Comparison of ENCODE assay signal across 19 cellular contexts in genomic region chr2:144086965-144087364, GRCh38.
A peak's percentile ranks its signal among the peaks of the same experiment; 100 is the strongest.
DNase-seq lines count a peak whose midpoint lies in the region; ATAC-seq, FAIRE-seq and TF ChIP-seq lines count a peak whose summit lies in the region.
"Had no signal": no experiment of that assay in that cellular context is flagged by ENCODE, and none has a peak within 500 bp of the region (broad histone marks: within the 10 kb centered on the region; RNA-seq: fewer than 3 reads in every experiment).

No MANE protein-coding gene starts in this region.

- H3K4me3 ChIP-seq in epithelial cell of esophagus (ENCODE audit: low read length): no peak overlapping the region
- H3K4me3 ChIP-seq: cardiac muscle cell, Peyer's patch had no signal

- DNase-seq in natural killer cell treated with Interleukin-12 subunit alpha and Interleukin-12 subunit beta and Interleukin-15 and Interleukin-18, amount 100 ng/mL, for 72 hours (ENCODE audit: low spot score): no peak
- no peak for DNase-seq in natural killer cell
- no peak for DNase-seq in RCC 7860 (ENCODE audit: low spot score)
- DNase-seq in epithelial cell of esophagus (ENCODE audit: low read depth): peak; percentile 21
- no peak for DNase-seq in GM10266 (ENCODE audit: extremely low spot score)
- DNase-seq: activated naive CD4-positive, alpha-beta T cell treated with anti-CD3 and anti-CD28 coated beads, Interleukin-2, amount 10 ng/mL, durations not matched to agents 7 days and 5 days; NCI-H1930; NCI-H524; Peyer's patch; substantia nigra; WERI-Rb-1 had no signal

- peaks cover 6% of the 10 kb centered on the region for H3K9me3 Mint-ChIP-seq in natural killer cell treated with Interleukin-12 subunit alpha and Interleukin-12 subunit beta and Interleukin-15 and Interleukin-18, amount 100 ng/mL, for 72 hours
- H3K9me3 Mint-ChIP-seq in natural killer cell: peaks cover 0 to 3% of the 10 kb centered on the region in 2 donors
- H3K9me3 Mint-ChIP-seq in stimulated activated naive CD8-positive, alpha-beta T cell treated with anti-CD3 and anti-CD28 coated beads, Interleukin-15, Interleukin-2, amounts not matched to agents 100 ng/mL and 50 ng/mL, for 24 hours: peaks cover 13% of the 10 kb centered on the region
- H3K9me3 Mint-ChIP-seq: activated naive CD4-positive, alpha-beta T cell treated with anti-CD3 and anti-CD28 coated beads, Interleukin-2, amount 10 ng/mL, durations not matched to agents 7 days and 5 days had no signal

- H3K4me1 Mint-ChIP-seq in natural killer cell treated with Interleukin-12 subunit alpha and Interleukin-12 subunit beta and Interleukin-15 and Interleukin-18, amount 100 ng/mL, for 72 hours (ENCODE audit: low read depth in 2 of 2): peaks cover 19 to 25% of the 10 kb centered on the region in 2 donors
- H3K4me1 Mint-ChIP-seq in natural killer cell: peaks cover 11 to 12% of the 10 kb centered on the region in 2 donors
- peaks cover 24% of the 10 kb centered on the region for H3K4me1 Mint-ChIP-seq in stimulated activated naive CD8-positive, alpha-beta T cell treated with anti-CD3 and anti-CD28 coated beads, Interleukin-15, Interleukin-2, amounts not matched to agents 100 ng/mL and 50 ng/mL, for 24 hours (ENCODE audit: low read depth)
- H3K4me1 Mint-ChIP-seq: activated naive CD4-positive, alpha-beta T cell treated with anti-CD3 and anti-CD28 coated beads, Interleukin-2, amount 10 ng/mL, durations not matched to agents 7 days and 5 days; nephron had no signal

- ATAC-seq in natural killer cell treated with Interleukin-12 subunit alpha and Interleukin-12 subunit beta and Interleukin-15 and Interleukin-18, amount 100 ng/mL, for 72 hours: no peak
- ATAC-seq in natural killer cell (no peak), GM21447 (IDR thresholded peaks at IDR 0.05; ENCODE audit: unreplicated experiment) (no peak), GM21529 (IDR thresholded peaks at IDR 0.05; ENCODE audit: unreplicated experiment) (no peak)

- peak; percentile 78 for FAIRE-seq in RCC 7860 (lab: Jason Lieb, UNC)
- FAIRE-seq: D721Med, GM18507, GM19239 had no signal

- H3K27me3 Mint-ChIP-seq in natural killer cell treated with Interleukin-12 subunit alpha and Interleukin-12 subunit beta and Interleukin-15 and Interleukin-18, amount 100 ng/mL, for 72 hours: no peaks in the 10 kb centered on the region
- H3K27me3 Mint-ChIP-seq in natural killer cell (ENCODE audit: low read depth in 2 of 2): no peaks in the 10 kb centered on the region
- no peaks in the 10 kb centered on the region for H3K27me3 Mint-ChIP-seq in stimulated activated naive CD8-positive, alpha-beta T cell treated with anti-CD3 and anti-CD28 coated beads, Interleukin-15, Interleukin-2, amounts not matched to agents 100 ng/mL and 50 ng/mL, for 24 hours
- H3K27me3 Mint-ChIP-seq: activated naive CD4-positive, alpha-beta T cell treated with anti-CD3 and anti-CD28 coated beads, Interleukin-2, amount 10 ng/mL, durations not matched to agents 7 days and 5 days had no signal

- intact Hi-C loops in natural killer cell (cut with micrococcal nuclease): no loop called here

- TF ChIP-seq CTCF in natural killer cell (IDR thresholded peaks at IDR 0.05) (no peak), epithelial cell of esophagus (IDR thresholded peaks at IDR 0.05; ENCODE audit: insufficient read depth, low read depth, low read length, missing control alignments) (no peak), GM10266 (IDR thresholded peaks at IDR 0.05; ENCODE audit: control insufficient read depth, insufficient read depth, low read depth, missing control alignments) (no peak)

- peaks cover 42% of the 10 kb centered on the region for H3K36me3 Mint-ChIP-seq in natural killer cell treated with Interleukin-12 subunit alpha and Interleukin-12 subunit beta and Interleukin-15 and Interleukin-18, amount 100 ng/mL, for 72 hours
- H3K36me3 Mint-ChIP-seq in natural killer cell: peaks cover 29% of the 10 kb centered on the region
- peaks cover 40% of the 10 kb centered on the region for H3K36me3 Mint-ChIP-seq in stimulated activated naive CD8-positive, alpha-beta T cell treated with anti-CD3 and anti-CD28 coated beads, Interleukin-15, Interleukin-2, amounts not matched to agents 100 ng/mL and 50 ng/mL, for 24 hours (ENCODE audit: low read depth)
- H3K36me3 Mint-ChIP-seq: activated naive CD4-positive, alpha-beta T cell treated with anti-CD3 and anti-CD28 coated beads, Interleukin-2, amount 10 ng/mL, durations not matched to agents 7 days and 5 days had no signal

- H3K4me3 Mint-ChIP-seq in natural killer cell treated with Interleukin-12 subunit alpha and Interleukin-12 subunit beta and Interleukin-15 and Interleukin-18, amount 100 ng/mL, for 72 hours: peak overlapping the region; percentile 61
- H3K4me3 Mint-ChIP-seq in natural killer cell: no peak overlapping the region
- H3K4me3 Mint-ChIP-seq in stimulated activated naive CD8-positive, alpha-beta T cell treated with anti-CD3 and anti-CD28 coated beads, Interleukin-15, Interleukin-2, amounts not matched to agents 100 ng/mL and 50 ng/mL, for 24 hours: no peak overlapping the region
- H3K4me3 Mint-ChIP-seq: activated naive CD4-positive, alpha-beta T cell treated with anti-CD3 and anti-CD28 coated beads, Interleukin-2, amount 10 ng/mL, durations not matched to agents 7 days and 5 days; nephron had no signal

- H3K27ac Mint-ChIP-seq in natural killer cell treated with Interleukin-12 subunit alpha and Interleukin-12 subunit beta and Interleukin-15 and Interleukin-18, amount 100 ng/mL, for 72 hours: peak overlapping the region; percentile 47 to 78
- H3K27ac Mint-ChIP-seq in natural killer cell: no peak overlapping the region
- peak overlapping the region; percentile 79 for H3K27ac Mint-ChIP-seq in stimulated activated naive CD8-positive, alpha-beta T cell treated with anti-CD3 and anti-CD28 coated beads, Interleukin-15, Interleukin-2, amounts not matched to agents 100 ng/mL and 50 ng/mL, for 24 hours
- H3K27ac Mint-ChIP-seq: activated naive CD4-positive, alpha-beta T cell treated with anti-CD3 and anti-CD28 coated beads, Interleukin-2, amount 10 ng/mL, durations not matched to agents 7 days and 5 days had no signal

Comparison
In these comparisons a context has a peak if more than half of its experiments do, and no peak if none do; other contexts are left out.
1. H3K27ac Mint-ChIP-seq: peak in natural killer cell treated with Interleukin-12 subunit alpha and Interleukin-12 subunit beta and Interleukin-15 and Interleukin-18, amount 100 ng/mL, for 72 hours (2 of 2) and stimulated activated naive CD8-positive, alpha-beta T cell treated with anti-CD3 and anti-CD28 coated beads, Interleukin-15, Interleukin-2, amounts not matched to agents 100 ng/mL and 50 ng/mL, for 24 hours (single experiment); none in natural killer cell (0 of 2).